In the genomic region with DNA sequence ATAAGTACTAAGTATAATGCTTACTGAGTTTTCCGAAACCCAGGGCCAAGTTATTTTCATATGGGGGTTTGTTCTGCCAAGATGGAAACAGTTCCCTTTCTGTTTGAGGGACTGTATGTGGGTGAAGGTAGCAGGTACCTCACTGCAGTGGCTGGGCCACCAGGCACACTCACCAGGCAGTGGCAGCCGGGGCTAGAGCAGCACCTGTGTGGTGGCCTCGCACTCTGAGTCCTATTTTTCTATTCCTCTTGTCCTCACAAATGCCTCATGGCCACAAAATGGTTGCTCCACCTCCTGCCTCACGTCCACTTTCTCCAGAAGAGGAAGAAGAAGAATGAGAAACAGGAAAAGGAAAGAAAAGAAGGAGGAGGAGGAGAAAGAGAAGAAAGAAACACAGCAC, we compare ENCODE assay signal across 18 cellular contexts.
"Had no signal": no experiment of that assay in that cellular context is flagged by ENCODE, and none has a peak within 500 bp of the region (broad histone marks: within the 10 kb centered on the region; RNA-seq: fewer than 3 reads in every experiment).

No MANE protein-coding gene starts in this region.

- H3K4me3 ChIP-seq: colonic mucosa, hepatocyte, psoas muscle, right lobe of liver, tibial nerve had no signal

- H3K9ac ChIP-seq: parathyroid adenoma had no signal

- H3K27me3 ChIP-seq: colonic mucosa, right lobe of liver, tibial nerve had no signal

- H3K4me1 ChIP-seq: colonic mucosa, parathyroid adenoma, psoas muscle, right lobe of liver, tibial nerve had no signal

- H3K36me3 ChIP-seq: colonic mucosa, right lobe of liver, tibial nerve had no signal

- ATAC-seq: left colon; naive thymus-derived CD4-positive, alpha-beta T cell; psoas muscle; right lobe of liver had no signal

- H3K4me2 ChIP-seq: hepatocyte had no signal

- H3K36me3 Mint-ChIP-seq: naive thymus-derived CD4-positive, alpha-beta T cell had no signal

- H3K79me2 ChIP-seq: hepatocyte, parathyroid adenoma had no signal

- H3K9me3 ChIP-seq: colonic mucosa, psoas muscle, right lobe of liver, tibial nerve had no signal

- H3K27ac ChIP-seq: colonic mucosa, hepatocyte, parathyroid adenoma, psoas muscle, right lobe of liver, tibial nerve had no signal

- H3K4me1 Mint-ChIP-seq: neural crest cell had no signal

- DNase-seq: caudate nucleus; effector CD4-positive, alpha-beta T cell; foreskin melanocyte; left colon; mesendoderm; naive thymus-derived CD4-positive, alpha-beta T cell; psoas muscle; retina; stimulated activated CD4-positive, alpha-beta T cell treated with anti-CD3 and anti-CD28 coated beads, Interleukin-2, amount 100 ng/mL, for 24 hours; stimulated activated CD4-positive, alpha-beta T cell treated with anti-CD3 and anti-CD28 coated beads, Interleukin-4, amount 100 ng/mL, for 4 hours; stimulated activated naive CD4-positive, alpha-beta T cell treated with Interleukin-2 at 50 U/mL for 16 hours had no signal

- FAIRE-seq: urothelium cell line had no signal

- H2AFZ ChIP-seq: hepatocyte, parathyroid adenoma had no signal

- H3K4me3 Mint-ChIP-seq: naive thymus-derived CD4-positive, alpha-beta T cell; neural crest cell had no signal

- H3K9me3 Mint-ChIP-seq: neural crest cell had no signal

- H3K27ac Mint-ChIP-seq: naive thymus-derived CD4-positive, alpha-beta T cell had no signal
